In the genomic region with DNA sequence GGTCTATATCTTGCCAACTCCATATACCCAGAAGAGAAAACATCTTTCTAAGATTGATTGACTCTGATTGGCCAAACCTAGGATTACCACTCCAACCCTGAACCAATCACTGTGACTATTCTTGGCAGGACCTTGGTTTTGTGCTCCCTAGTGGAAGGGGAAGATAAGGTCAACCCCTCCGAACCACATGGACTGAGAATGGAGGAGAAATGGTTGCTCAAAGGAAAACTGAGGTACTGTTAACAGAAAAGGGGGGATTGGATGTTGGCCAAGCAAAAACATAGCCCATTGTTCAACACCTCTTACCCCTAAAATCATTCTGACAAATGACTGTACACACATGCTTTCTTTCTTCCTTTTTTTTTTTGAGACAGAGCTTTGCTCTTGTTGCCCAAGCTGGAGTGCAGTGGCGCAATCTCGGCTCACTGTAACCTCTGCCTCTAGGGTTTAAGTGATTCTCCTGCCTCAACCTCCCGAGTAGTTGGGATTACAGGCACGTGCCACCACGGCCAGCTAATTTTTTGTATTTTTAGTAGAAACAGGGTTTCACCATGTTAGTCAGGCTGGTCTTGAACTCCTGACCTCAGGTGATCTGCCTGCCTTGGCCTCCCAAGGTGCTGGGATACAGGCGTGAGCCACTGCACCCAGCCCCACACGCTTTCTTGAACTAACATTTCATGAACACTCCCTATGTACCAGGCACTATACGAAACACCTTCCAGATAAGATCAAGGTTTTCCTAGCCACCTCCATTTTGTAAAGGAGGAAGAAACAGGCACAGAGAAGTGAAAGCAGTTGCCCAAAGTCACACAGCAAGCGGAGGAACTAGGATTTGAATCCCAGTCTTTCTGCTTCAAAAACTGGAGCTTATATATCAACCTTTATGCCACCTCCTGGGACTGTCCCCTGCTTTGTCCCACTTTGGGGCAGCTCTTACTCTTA, we compare ENCODE assay signal across 1 cellular context.
TF ChIP-seq lines count a peak whose summit lies in the region.

No MANE protein-coding gene starts in this region.

TF ChIP-seq in K562, 482 proteins besides CTCF, POLR2A, EP300 and RAD21 (continued from another document and continues in another):
- TF ChIP-seq, protein P1, sequence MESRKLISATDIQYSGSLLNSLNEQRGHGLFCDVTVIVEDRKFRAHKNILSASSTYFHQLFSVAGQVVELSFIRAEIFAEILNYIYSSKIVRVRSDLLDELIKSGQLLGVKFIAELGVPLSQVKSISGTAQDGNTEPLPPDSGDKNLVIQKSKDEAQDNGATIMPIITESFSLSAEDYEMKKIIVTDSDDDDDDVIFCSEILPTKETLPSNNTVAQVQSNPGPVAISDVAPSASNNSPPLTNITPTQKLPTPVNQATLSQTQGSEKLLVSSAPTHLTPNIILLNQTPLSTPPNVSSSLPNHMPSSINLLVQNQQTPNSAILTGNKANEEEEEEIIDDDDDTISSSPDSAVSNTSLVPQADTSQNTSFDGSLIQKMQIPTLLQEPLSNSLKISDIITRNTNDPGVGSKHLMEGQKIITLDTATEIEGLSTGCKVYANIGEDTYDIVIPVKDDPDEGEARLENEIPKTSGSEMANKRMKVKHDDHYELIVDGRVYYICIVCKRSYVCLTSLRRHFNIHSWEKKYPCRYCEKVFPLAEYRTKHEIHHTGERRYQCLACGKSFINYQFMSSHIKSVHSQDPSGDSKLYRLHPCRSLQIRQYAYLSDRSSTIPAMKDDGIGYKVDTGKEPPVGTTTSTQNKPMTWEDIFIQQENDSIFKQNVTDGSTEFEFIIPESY (CRISPR knock-in tag; IDR thresholded peaks at IDR 0.05) = no peak
- TF ChIP-seq XRCC4 (IDR thresholded peaks at IDR 0.05; ENCODE audit: extremely low read depth, insufficient read depth, insufficient read length) (no peak), KLF16 (IDR thresholded peaks at IDR 0.05) (no peak), POLR2H (tag; IDR thresholded peaks at IDR 0.05; ENCODE audit: low read depth) (peak; percentile 94), ZNF740 (CRISPR knock-in tag; IDR thresholded peaks at IDR 0.05) (no peak), ZNF740 (tag; IDR thresholded peaks at IDR 0.05) (peak in 1 of 2 experiments; percentile 56; a peak in 1 of 4 replicates), MAZ (CRISPR knock-in tag; conservative IDR thresholded peaks at IDR 0.05 in 1 of 2, IDR thresholded peaks at IDR 0.05 in 1 of 2) (0 out of 4 replicates have a peak, but pooled peaks of 1 of the 2 experiments have one; percentile 19), NR2C2 (CRISPR knock-in tag; IDR thresholded peaks at IDR 0.05) (no peak), NR2C2 (tag; IDR thresholded peaks at IDR 0.05) (peak; percentile 95), NFE2 (IDR thresholded peaks at IDR 0.05; ENCODE audit: low read depth) (no peak), NR4A1 (CRISPR knock-in tag; IDR thresholded peaks at IDR 0.05) (no peak), NR4A1 (tag; IDR thresholded peaks at IDR 0.05) (peak; percentile 56), GTF3C2 (IDR thresholded peaks at IDR 0.05; ENCODE audit: borderline replicate concordance, extremely low read depth, insufficient read length) (no peak), ELF4 (CRISPR knock-in tag; IDR thresholded peaks at IDR 0.05) (no peak), CXXC5 (CRISPR knock-in tag; IDR thresholded peaks at IDR 0.05) (peak; percentile 30; the same call in 1 of the 2 replicates), ZBTB2 (IDR thresholded peaks at IDR 0.05) (no peak), BCOR (IDR thresholded peaks at IDR 0.05) (peak; percentile 96), ZNF584 (CRISPR knock-in tag; IDR thresholded peaks at IDR 0.05; ENCODE audit: low read depth) (peak; percentile 91)
- TF ChIP-seq, protein P2, sequence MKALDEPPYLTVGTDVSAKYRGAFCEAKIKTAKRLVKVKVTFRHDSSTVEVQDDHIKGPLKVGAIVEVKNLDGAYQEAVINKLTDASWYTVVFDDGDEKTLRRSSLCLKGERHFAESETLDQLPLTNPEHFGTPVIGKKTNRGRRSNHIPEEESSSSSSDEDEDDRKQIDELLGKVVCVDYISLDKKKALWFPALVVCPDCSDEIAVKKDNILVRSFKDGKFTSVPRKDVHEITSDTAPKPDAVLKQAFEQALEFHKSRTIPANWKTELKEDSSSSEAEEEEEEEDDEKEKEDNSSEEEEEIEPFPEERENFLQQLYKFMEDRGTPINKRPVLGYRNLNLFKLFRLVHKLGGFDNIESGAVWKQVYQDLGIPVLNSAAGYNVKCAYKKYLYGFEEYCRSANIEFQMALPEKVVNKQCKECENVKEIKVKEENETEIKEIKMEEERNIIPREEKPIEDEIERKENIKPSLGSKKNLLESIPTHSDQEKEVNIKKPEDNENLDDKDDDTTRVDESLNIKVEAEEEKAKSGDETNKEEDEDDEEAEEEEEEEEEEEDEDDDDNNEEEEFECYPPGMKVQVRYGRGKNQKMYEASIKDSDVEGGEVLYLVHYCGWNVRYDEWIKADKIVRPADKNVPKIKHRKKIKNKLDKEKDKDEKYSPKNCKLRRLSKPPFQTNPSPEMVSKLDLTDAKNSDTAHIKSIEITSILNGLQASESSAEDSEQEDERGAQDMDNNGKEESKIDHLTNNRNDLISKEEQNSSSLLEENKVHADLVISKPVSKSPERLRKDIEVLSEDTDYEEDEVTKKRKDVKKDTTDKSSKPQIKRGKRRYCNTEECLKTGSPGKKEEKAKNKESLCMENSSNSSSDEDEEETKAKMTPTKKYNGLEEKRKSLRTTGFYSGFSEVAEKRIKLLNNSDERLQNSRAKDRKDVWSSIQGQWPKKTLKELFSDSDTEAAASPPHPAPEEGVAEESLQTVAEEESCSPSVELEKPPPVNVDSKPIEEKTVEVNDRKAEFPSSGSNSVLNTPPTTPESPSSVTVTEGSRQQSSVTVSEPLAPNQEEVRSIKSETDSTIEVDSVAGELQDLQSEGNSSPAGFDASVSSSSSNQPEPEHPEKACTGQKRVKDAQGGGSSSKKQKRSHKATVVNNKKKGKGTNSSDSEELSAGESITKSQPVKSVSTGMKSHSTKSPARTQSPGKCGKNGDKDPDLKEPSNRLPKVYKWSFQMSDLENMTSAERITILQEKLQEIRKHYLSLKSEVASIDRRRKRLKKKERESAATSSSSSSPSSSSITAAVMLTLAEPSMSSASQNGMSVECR (CRISPR knock-in tag; IDR thresholded peaks at IDR 0.05) = no peak
- TF ChIP-seq, protein P3, sequence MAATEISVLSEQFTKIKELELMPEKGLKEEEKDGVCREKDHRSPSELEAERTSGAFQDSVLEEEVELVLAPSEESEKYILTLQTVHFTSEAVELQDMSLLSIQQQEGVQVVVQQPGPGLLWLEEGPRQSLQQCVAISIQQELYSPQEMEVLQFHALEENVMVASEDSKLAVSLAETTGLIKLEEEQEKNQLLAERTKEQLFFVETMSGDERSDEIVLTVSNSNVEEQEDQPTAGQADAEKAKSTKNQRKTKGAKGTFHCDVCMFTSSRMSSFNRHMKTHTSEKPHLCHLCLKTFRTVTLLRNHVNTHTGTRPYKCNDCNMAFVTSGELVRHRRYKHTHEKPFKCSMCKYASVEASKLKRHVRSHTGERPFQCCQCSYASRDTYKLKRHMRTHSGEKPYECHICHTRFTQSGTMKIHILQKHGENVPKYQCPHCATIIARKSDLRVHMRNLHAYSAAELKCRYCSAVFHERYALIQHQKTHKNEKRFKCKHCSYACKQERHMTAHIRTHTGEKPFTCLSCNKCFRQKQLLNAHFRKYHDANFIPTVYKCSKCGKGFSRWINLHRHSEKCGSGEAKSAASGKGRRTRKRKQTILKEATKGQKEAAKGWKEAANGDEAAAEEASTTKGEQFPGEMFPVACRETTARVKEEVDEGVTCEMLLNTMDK (IDR thresholded peaks at IDR 0.05; ENCODE audit: borderline replicate concordance, insufficient read depth, low read depth, low read length, poor library complexity, severe bottlenecking) = no peak
